In the genomic region with DNA sequence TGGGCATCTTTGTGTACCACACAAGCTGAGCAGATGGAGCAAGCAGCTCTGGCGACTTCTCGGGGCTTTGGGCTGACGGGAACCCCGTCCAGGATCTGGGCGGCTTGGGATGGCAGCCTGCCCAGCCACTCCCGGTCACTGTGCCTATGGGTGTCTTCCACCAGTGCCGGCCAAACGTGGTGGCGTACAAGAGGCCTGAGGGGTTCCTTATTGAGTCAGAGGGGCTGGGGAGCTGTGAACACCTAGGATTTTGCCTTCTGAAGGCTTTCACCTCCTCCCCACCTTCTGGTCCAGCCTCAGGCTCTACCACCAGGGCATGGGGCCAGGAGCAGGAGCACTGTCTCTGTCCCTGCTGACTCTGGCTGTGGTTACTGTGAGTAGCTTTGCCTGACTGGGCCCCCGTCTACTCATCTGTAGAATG, we compare ENCODE assay signal across 15 cellular contexts.
DNase-seq lines count a peak whose midpoint lies in the region; ATAC-seq and TF ChIP-seq lines count a peak whose summit lies in the region.
"Had no signal": no experiment of that assay in that cellular context is flagged by ENCODE, and none has a peak within 500 bp of the region (broad histone marks: within the 10 kb centered on the region; RNA-seq: fewer than 3 reads in every experiment).

No MANE protein-coding gene starts in this region.

- WGBS in upper lobe of left lung, 2 donors = 67 to 68% methylated on average over 4 to 10 of the region's 10 CpGs

- peak overlapping the region; percentile 37 for H3K27ac Mint-ChIP-seq in neural progenitor cell
- H3K27ac Mint-ChIP-seq: IgD-negative memory B cell; naive thymus-derived CD4-positive, alpha-beta T cell had no signal

- no peak overlapping the region for H3K4me3 Mint-ChIP-seq in neural progenitor cell
- H3K4me3 Mint-ChIP-seq: IgD-negative memory B cell; naive thymus-derived CD4-positive, alpha-beta T cell had no signal

- H2AFZ ChIP-seq in neural progenitor cell (replicated peaks) = no peak overlapping the region

- H3K36me3 Mint-ChIP-seq in neural progenitor cell = peaks cover 14% of the 10 kb centered on the region

- peaks cover 45% of the 10 kb centered on the region for H3K36me3 ChIP-seq in adipocyte (ENCODE audit: control insufficient read depth, insufficient read depth, low read length, severe bottlenecking)
- no peaks in the 10 kb centered on the region for H3K36me3 ChIP-seq in neural progenitor cell
- peaks cover 0 to 31% (median 20%) of the 10 kb centered on the region in 4 donors for H3K36me3 ChIP-seq in upper lobe of left lung

- no peaks in the 10 kb centered on the region for H3F3A ChIP-seq in neural progenitor cell (ENCODE audit: low read depth)

- peaks cover 7% of the 10 kb centered on the region for H3K27me3 Mint-ChIP-seq in neural progenitor cell (ENCODE audit: insufficient read depth, low read depth)
- H3K27me3 Mint-ChIP-seq: IgD-negative memory B cell; naive thymus-derived CD4-positive, alpha-beta T cell had no signal

- H3K9me3 ChIP-seq in adipocyte (ENCODE audit: control insufficient read depth, low read length) = no peaks in the 10 kb centered on the region
- H3K9me3 ChIP-seq in neural progenitor cell (ENCODE audit: low read depth) = no peaks in the 10 kb centered on the region
- H3K9me3 ChIP-seq in upper lobe of left lung = no peaks in the 10 kb centered on the region

- TF ChIP-seq EP300 in upper lobe of left lung (IDR thresholded peaks at IDR 0.05) = no peak

- no peak overlapping the region for H3K4me3 ChIP-seq in adipocyte (ENCODE audit: low read length)
- no peak overlapping the region for H3K4me3 ChIP-seq in neural progenitor cell
- H3K4me3 ChIP-seq in upper lobe of left lung = no peak overlapping the region

- TF ChIP-seq CTCF in foreskin keratinocyte (conservative IDR thresholded peaks at IDR 0.05) = no peak
- no peak for TF ChIP-seq CTCF in neural progenitor cell (IDR thresholded peaks at IDR 0.05)
- TF ChIP-seq CTCF in upper lobe of left lung (IDR thresholded peaks at IDR 0.05) = no peak

- peaks cover 47% of the 10 kb centered on the region for H3K4me1 ChIP-seq in adipocyte (ENCODE audit: control insufficient read depth, insufficient read depth, low read length)
- no peaks in the 10 kb centered on the region for H3K4me1 ChIP-seq in foreskin keratinocyte
- H3K4me1 ChIP-seq in neural progenitor cell = peaks cover 4% of the 10 kb centered on the region
- H3K4me1 ChIP-seq in upper lobe of left lung = peaks cover 32 to 44% (median 37%) of the 10 kb centered on the region in 4 donors

- H4K20me1 ChIP-seq in neural progenitor cell (ENCODE audit: low read depth) = peaks cover 67% of the 10 kb centered on the region

- DNase-seq in adipocyte (ENCODE audit: low read depth) (peak; percentile 16), foreskin keratinocyte (no peak), neural progenitor cell (ENCODE audit: low spot score) (no peak), upper lobe of left lung (no peak), epidermal melanocyte (ENCODE audit: insufficient read length, low spot score) (no peak), DMS153 (lab: John Stamatoyannopoulos, UW) (no peak), activated T-cell treated with anti-CD3 and anti-CD28 coated beads for 4 hours (no peak), left colon (no peak)
- DNase-seq: activated T-cell treated with anti-CD3 and anti-CD28 coated beads, Interleukin-2, amount 50 U/mL, for 1 hour; central memory CD4-positive, alpha-beta T cell; DMS79 treated with DMSO at 0.1 percent for 48 hours; naive thymus-derived CD4-positive, alpha-beta T cell; stimulated activated CD4-positive, alpha-beta T cell treated with anti-CD3 and anti-CD28 coated beads, Interleukin-2, amount 100 ng/mL, for 24 hours; stimulated activated naive CD8-positive, alpha-beta T cell treated with anti-CD3 and anti-CD28 coated beads, Interleukin-15, Interleukin-2, amounts not matched to agents 100 U/mL and 50 U/mL, for 24 hours had no signal

- no peak for TF ChIP-seq POLR2A in upper lobe of left lung (IDR thresholded peaks at IDR 0.05)

- no peak overlapping the region for H3K4me2 ChIP-seq in neural progenitor cell

- H3K79me2 ChIP-seq in neural progenitor cell (ENCODE audit: low read depth) = no peaks in the 10 kb centered on the region

- ATAC-seq in foreskin keratinocyte (peak; percentile 9), upper lobe of left lung (ENCODE audit: low FRiP score in 2 of 2) (peak in 1 of 2 donors; percentile 22), left colon (no peak)
- ATAC-seq: naive thymus-derived CD4-positive, alpha-beta T cell; stimulated activated naive CD8-positive, alpha-beta T cell treated with anti-CD3 and anti-CD28 coated beads, Interleukin-15, Interleukin-2, amounts not matched to agents 100 U/mL and 50 U/mL, for 24 hours had no signal

- H3K4me1 Mint-ChIP-seq in neural progenitor cell = peaks cover 32% of the 10 kb centered on the region

- intact Hi-C loops in left colon (cut with DNase I, micrococcal nuclease) = no loop called here

- H3K27me3 ChIP-seq in adipocyte (replicated peaks; ENCODE audit: control insufficient read depth, insufficient read depth, low read length) = no peaks in the 10 kb centered on the region
- no peaks in the 10 kb centered on the region for H3K27me3 ChIP-seq in foreskin keratinocyte
- no peaks in the 10 kb centered on the region for H3K27me3 ChIP-seq in neural progenitor cell
- H3K27me3 ChIP-seq in upper lobe of left lung = no peaks in the 10 kb centered on the region

- H3K27ac ChIP-seq in foreskin keratinocyte (no peak overlapping the region), neural progenitor cell (no peak overlapping the region), upper lobe of left lung (peak overlapping the region; percentile 51 to 76 (median 71))

- H3K9ac ChIP-seq in adipocyte (ENCODE audit: low read length) (peak overlapping the region; percentile 39), neural progenitor cell (no peak overlapping the region)

- H3K9me3 Mint-ChIP-seq in neural progenitor cell = no peaks in the 10 kb centered on the region
- H3K9me3 Mint-ChIP-seq: IgD-negative memory B cell; naive thymus-derived CD4-positive, alpha-beta T cell had no signal

Comparison
In these comparisons a context has a peak if more than half of its experiments do, and no peak if none do; other contexts are left out.
1. H3K27ac ChIP-seq: peak in upper lobe of left lung (4 of 4); none in foreskin keratinocyte (single experiment) and neural progenitor cell (single experiment).